ENCODE assay signal across 18 cellular contexts in the genomic region with DNA sequence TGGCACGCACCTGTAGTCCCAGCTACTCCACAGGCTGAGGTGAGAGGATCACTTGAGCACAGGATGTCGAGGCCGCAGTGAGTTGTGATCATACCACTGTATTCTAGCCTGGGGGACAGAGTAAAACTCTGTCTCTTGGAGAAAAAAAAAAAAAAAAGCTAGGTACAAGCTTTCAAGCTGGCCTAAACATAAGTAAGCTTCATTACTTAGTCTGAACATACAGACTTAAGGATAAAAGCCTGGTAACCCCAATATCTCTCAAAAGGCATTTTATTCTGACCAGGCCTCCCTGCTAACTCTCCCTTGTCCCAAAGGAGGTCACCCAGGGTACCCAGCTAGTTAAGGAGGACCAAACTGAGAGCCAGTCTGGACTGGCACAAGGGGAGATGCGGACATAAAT. TPM values are rescaled to one million over a fixed set of nuclear protein-coding genes. Genes with fewer than 3 reads are reported as not detected.
"Had no signal": no experiment of that assay in that cellular context is flagged by ENCODE, and none has a peak within 500 bp of the region (broad histone marks: within the 10 kb centered on the region; RNA-seq: fewer than 3 reads in every experiment).

No MANE protein-coding gene starts in this region.

- H3K36me3 Mint-ChIP-seq: neural progenitor cell had no signal

- H3K27me3 Mint-ChIP-seq: activated CD4-positive, alpha-beta T cell treated with anti-CD3 and anti-CD28 coated beads for 36 hours; activated CD8-positive, alpha-beta T cell treated with anti-CD3 and anti-CD28 coated beads for 36 hours; activated naive CD4-positive, alpha-beta T cell treated with anti-CD3 and anti-CD28 coated beads, Interleukin-2, amount 50 U/mL, for 24 hours; naive B cell had no signal

- DNase-seq: activated CD4-positive, alpha-beta T cell treated with anti-CD3 and anti-CD28 coated beads for 36 hours; activated CD8-positive, alpha-beta T cell treated with anti-CD3 and anti-CD28 coated beads for 36 hours; activated effector memory CD4-positive, alpha-beta T cell treated with Interleukin-2 at 50 U/mL for 16 hours; activated T-cell treated with anti-CD3 and anti-CD28 coated beads, Interleukin-2, amount 50 U/mL, for 4 hours; caudate nucleus; cortex of kidney; effector CD8-positive, alpha-beta T cell; esophagus squamous epithelium; naive B cell; ovary; stimulated activated CD4-positive, alpha-beta T cell treated with anti-CD3 and anti-CD28 coated beads, Interleukin-12 subunit alpha, Interleukin-12 subunit beta, amount 100 ng/mL, for 4 hours; stimulated activated CD4-positive, alpha-beta T cell treated with anti-CD3 and anti-CD28 coated beads, Interleukin-2, amount 100 ng/mL, for 24 hours; tibial artery; WERI-Rb-1 had no signal

- H3K27ac Mint-ChIP-seq: activated CD4-positive, alpha-beta T cell treated with anti-CD3 and anti-CD28 coated beads for 36 hours; activated CD8-positive, alpha-beta T cell treated with anti-CD3 and anti-CD28 coated beads for 36 hours; activated naive CD4-positive, alpha-beta T cell treated with anti-CD3 and anti-CD28 coated beads, Interleukin-2, amount 50 U/mL, for 24 hours; neural progenitor cell had no signal

- H3K27me3 ChIP-seq: esophagus squamous epithelium, neural progenitor cell, ovary, tibial artery had no signal

- H3K4me3 ChIP-seq: esophagus squamous epithelium, lung, neural progenitor cell, ovary, tibial artery had no signal

- ATAC-seq: activated CD4-positive, alpha-beta T cell treated with anti-CD3 and anti-CD28 coated beads for 36 hours; activated CD8-positive, alpha-beta T cell treated with anti-CD3 and anti-CD28 coated beads for 36 hours; activated T-cell treated with anti-CD3 and anti-CD28 coated beads, Interleukin-2, amount 50 U/mL, for 4 hours had no signal

- H3K4me3 Mint-ChIP-seq: activated CD4-positive, alpha-beta T cell treated with anti-CD3 and anti-CD28 coated beads for 36 hours; activated CD8-positive, alpha-beta T cell treated with anti-CD3 and anti-CD28 coated beads for 36 hours; activated naive CD4-positive, alpha-beta T cell treated with anti-CD3 and anti-CD28 coated beads, Interleukin-2, amount 50 U/mL, for 24 hours; activated T-cell treated with anti-CD3 and anti-CD28 coated beads, Interleukin-2, amount 50 U/mL, for 4 hours; naive B cell; neural progenitor cell had no signal

- H3K36me3 ChIP-seq: neural progenitor cell, ovary, tibial artery, WERI-Rb-1 had no signal

- H3K9me3 ChIP-seq: esophagus squamous epithelium, ovary, tibial artery had no signal

- H3K27ac ChIP-seq: esophagus squamous epithelium, neural progenitor cell, ovary, WERI-Rb-1 had no signal

RNA-seq across cellular contexts. Expression of gene DRC3, which starts 46.6 kb away (rescaled TPM):
- total RNA-seq: T-helper 1 cell treated with Interleukin-12 subunit alpha and Interleukin-12 subunit beta and Interleukin-4 antibody, amounts not matched to agents 30 ng/mL and 1 ng/mL, for 36 hours had no signal
